Comparison of ENCODE assay signal across 1 cellular context in genomic region chr20:49482621-49483017, GRCh38.
TF ChIP-seq lines count a peak whose summit lies in the region.

Gene KCNB1, minus strand, starts transcription at chr20:49482668. Its CDS starts 188 bp downstream, at chr20:49482480.

TF ChIP-seq in HepG2, 621 proteins besides CTCF, POLR2A, EP300 and RAD21 (continued from another document and continues in another):
- peak; percentile 90; the same call in 1 of the 2 replicates for TF ChIP-seq LRRFIP1 (CRISPR knock-in tag; conservative IDR thresholded peaks at IDR 0.05)
- TF ChIP-seq BHLHE40 (IDR thresholded peaks at IDR 0.05; ENCODE audit: low read length): no peak
- TF ChIP-seq, protein P1, sequence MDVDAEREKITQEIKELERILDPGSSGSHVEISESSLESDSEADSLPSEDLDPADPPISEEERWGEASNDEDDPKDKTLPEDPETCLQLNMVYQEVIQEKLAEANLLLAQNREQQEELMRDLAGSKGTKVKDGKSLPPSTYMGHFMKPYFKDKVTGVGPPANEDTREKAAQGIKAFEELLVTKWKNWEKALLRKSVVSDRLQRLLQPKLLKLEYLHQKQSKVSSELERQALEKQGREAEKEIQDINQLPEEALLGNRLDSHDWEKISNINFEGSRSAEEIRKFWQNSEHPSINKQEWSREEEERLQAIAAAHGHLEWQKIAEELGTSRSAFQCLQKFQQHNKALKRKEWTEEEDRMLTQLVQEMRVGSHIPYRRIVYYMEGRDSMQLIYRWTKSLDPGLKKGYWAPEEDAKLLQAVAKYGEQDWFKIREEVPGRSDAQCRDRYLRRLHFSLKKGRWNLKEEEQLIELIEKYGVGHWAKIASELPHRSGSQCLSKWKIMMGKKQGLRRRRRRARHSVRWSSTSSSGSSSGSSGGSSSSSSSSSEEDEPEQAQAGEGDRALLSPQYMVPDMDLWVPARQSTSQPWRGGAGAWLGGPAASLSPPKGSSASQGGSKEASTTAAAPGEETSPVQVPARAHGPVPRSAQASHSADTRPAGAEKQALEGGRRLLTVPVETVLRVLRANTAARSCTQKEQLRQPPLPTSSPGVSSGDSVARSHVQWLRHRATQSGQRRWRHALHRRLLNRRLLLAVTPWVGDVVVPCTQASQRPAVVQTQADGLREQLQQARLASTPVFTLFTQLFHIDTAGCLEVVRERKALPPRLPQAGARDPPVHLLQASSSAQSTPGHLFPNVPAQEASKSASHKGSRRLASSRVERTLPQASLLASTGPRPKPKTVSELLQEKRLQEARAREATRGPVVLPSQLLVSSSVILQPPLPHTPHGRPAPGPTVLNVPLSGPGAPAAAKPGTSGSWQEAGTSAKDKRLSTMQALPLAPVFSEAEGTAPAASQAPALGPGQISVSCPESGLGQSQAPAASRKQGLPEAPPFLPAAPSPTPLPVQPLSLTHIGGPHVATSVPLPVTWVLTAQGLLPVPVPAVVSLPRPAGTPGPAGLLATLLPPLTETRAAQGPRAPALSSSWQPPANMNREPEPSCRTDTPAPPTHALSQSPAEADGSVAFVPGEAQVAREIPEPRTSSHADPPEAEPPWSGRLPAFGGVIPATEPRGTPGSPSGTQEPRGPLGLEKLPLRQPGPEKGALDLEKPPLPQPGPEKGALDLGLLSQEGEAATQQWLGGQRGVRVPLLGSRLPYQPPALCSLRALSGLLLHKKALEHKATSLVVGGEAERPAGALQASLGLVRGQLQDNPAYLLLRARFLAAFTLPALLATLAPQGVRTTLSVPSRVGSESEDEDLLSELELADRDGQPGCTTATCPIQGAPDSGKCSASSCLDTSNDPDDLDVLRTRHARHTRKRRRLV (CRISPR knock-in tag; IDR thresholded peaks at IDR 0.05): peak; percentile 76; the same call in 1 of the 2 replicates
- TF ChIP-seq E2F1 (CRISPR knock-in tag; IDR thresholded peaks at IDR 0.05): peak; percentile 71
- peak; percentile 81; the same call in 1 of the 2 replicates for TF ChIP-seq ZNF441 (CRISPR knock-in tag; IDR thresholded peaks at IDR 0.05; ENCODE audit: borderline replicate concordance)
- 0 out of 2 replicates have a peak, but pooled peaks have one; percentile 41 for TF ChIP-seq ZNF709 (CRISPR knock-in tag; IDR thresholded peaks at IDR 0.05)
- peak; percentile 80; the same call in 1 of the 2 replicates for TF ChIP-seq NRL (CRISPR knock-in tag; IDR thresholded peaks at IDR 0.05; ENCODE audit: borderline replicate concordance)
- no peak for TF ChIP-seq JUN (CRISPR knock-in tag; IDR thresholded peaks at IDR 0.05)
- TF ChIP-seq, protein P2, sequence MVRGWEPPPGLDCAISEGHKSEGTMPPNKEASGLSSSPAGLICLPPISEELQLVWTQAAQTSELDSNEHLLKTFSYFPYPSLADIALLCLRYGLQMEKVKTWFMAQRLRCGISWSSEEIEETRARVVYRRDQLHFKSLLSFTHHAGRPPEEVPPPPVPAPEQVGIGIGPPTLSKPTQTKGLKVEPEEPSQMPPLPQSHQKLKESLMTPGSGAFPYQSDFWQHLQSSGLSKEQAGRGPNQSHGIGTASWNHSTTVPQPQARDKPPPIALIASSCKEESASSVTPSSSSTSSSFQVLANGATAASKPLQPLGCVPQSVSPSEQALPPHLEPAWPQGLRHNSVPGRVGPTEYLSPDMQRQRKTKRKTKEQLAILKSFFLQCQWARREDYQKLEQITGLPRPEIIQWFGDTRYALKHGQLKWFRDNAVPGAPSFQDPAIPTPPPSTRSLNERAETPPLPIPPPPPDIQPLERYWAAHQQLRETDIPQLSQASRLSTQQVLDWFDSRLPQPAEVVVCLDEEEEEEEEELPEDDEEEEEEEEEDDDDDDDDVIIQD (CRISPR knock-in tag; IDR thresholded peaks at IDR 0.05; ENCODE audit: low read depth): peak; percentile 30; the same call in 1 of the 2 replicates
- TF ChIP-seq ZNF780A (CRISPR knock-in tag; IDR thresholded peaks at IDR 0.05): peak; percentile 88
- TF ChIP-seq TCF7 (IDR thresholded peaks at IDR 0.05; ENCODE audit: low read depth): no peak
- TF ChIP-seq, protein P3, sequence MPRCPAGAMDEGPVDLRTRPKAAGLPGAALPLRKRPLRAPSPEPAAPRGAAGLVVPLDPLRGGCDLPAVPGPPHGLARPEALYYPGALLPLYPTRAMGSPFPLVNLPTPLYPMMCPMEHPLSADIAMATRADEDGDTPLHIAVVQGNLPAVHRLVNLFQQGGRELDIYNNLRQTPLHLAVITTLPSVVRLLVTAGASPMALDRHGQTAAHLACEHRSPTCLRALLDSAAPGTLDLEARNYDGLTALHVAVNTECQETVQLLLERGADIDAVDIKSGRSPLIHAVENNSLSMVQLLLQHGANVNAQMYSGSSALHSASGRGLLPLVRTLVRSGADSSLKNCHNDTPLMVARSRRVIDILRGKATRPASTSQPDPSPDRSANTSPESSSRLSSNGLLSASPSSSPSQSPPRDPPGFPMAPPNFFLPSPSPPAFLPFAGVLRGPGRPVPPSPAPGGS (CRISPR knock-in tag; IDR thresholded peaks at IDR 0.05): peak; percentile 88; the same call in 1 of the 2 replicates
- TF ChIP-seq FOXK2 (IDR thresholded peaks at IDR 0.05): no peak
- TF ChIP-seq ZNF430 (CRISPR knock-in tag; IDR thresholded peaks at IDR 0.05): peak; percentile 91; the same call in 1 of the 2 replicates
- peak; percentile 83; the same call in 1 of the 2 replicates for TF ChIP-seq ARID2 (CRISPR knock-in tag; IDR thresholded peaks at IDR 0.05; ENCODE audit: borderline replicate concordance)
- TF ChIP-seq ZNF569 (CRISPR knock-in tag; IDR thresholded peaks at IDR 0.05; ENCODE audit: borderline replicate concordance): no peak
- no peak for TF ChIP-seq ZBTB42 (CRISPR knock-in tag; IDR thresholded peaks at IDR 0.05)
- peak; percentile 78; the same call in 1 of the 2 replicates for TF ChIP-seq HOXA9 (CRISPR knock-in tag; IDR thresholded peaks at IDR 0.05; ENCODE audit: borderline replicate concordance)
- TF ChIP-seq ZFP36 (IDR thresholded peaks at IDR 0.05; ENCODE audit: borderline replicate concordance, low read depth, low read length, partially characterized antibody): no peak
- TF ChIP-seq ZNF101 (CRISPR knock-in tag; IDR thresholded peaks at IDR 0.05; ENCODE audit: borderline replicate concordance, low read depth): no peak
- peak; percentile 42 for TF ChIP-seq ARID5B (CRISPR knock-in tag; IDR thresholded peaks at IDR 0.05)
- no peak for TF ChIP-seq IKZF4 (CRISPR knock-in tag; IDR thresholded peaks at IDR 0.05; ENCODE audit: borderline replicate concordance, low read depth, not compliant biosample characterization)
- peak; percentile 65; the same call in 1 of the 2 replicates for TF ChIP-seq KAT8 (CRISPR knock-in tag; IDR thresholded peaks at IDR 0.05)
- 0 out of 2 replicates have a peak, but pooled peaks have one; percentile 69 for TF ChIP-seq PLSCR1 (CRISPR knock-in tag; IDR thresholded peaks at IDR 0.05; ENCODE audit: borderline replicate concordance)
- TF ChIP-seq NFATC3 (CRISPR knock-in tag; IDR thresholded peaks at IDR 0.05): 0 out of 2 replicates have a peak, but pooled peaks have one; percentile 40
- peak; percentile 79 to 98 for TF ChIP-seq REST (IDR thresholded peaks at IDR 0.05; ENCODE audit: borderline replicate concordance in 1 of 2, low read depth in 1 of 2, low read length in 2 of 2)
- 0 out of 2 replicates have a peak, but pooled peaks have one; percentile 67 for TF ChIP-seq ZNF431 (CRISPR knock-in tag; IDR thresholded peaks at IDR 0.05; ENCODE audit: borderline replicate concordance, low read depth)
- TF ChIP-seq MTF2 (CRISPR knock-in tag; IDR thresholded peaks at IDR 0.05; ENCODE audit: borderline replicate concordance): 0 out of 2 replicates have a peak, but pooled peaks have one; percentile 77
- TF ChIP-seq CENPT (CRISPR knock-in tag; IDR thresholded peaks at IDR 0.05; ENCODE audit: low read depth): peak; percentile 62; the same call in 1 of the 2 replicates
- TF ChIP-seq MTA3 (CRISPR knock-in tag; IDR thresholded peaks at IDR 0.05): no peak
- peak; percentile 86; the same call in 1 of the 2 replicates for TF ChIP-seq SRY (CRISPR knock-in tag; IDR thresholded peaks at IDR 0.05)
- peak; percentile 68; the same call in 1 of the 2 replicates for TF ChIP-seq ZNF230 (CRISPR knock-in tag; IDR thresholded peaks at IDR 0.05)
- TF ChIP-seq ZNF841 (CRISPR knock-in tag; IDR thresholded peaks at IDR 0.05; ENCODE audit: borderline replicate concordance): peak; percentile 76
- TF ChIP-seq CAMTA2 (CRISPR knock-in tag; IDR thresholded peaks at IDR 0.05; ENCODE audit: borderline replicate concordance): no peak
- TF ChIP-seq KDM3A (CRISPR knock-in tag; IDR thresholded peaks at IDR 0.05; ENCODE audit: low read depth): peak; percentile 77
- TF ChIP-seq ZNF7 (CRISPR knock-in tag; IDR thresholded peaks at IDR 0.05): peak; percentile 35
- TF ChIP-seq JUND (CRISPR knock-in tag; IDR thresholded peaks at IDR 0.05): no peak
- TF ChIP-seq ZSCAN20 (CRISPR knock-in tag; IDR thresholded peaks at IDR 0.05; ENCODE audit: borderline replicate concordance): peak; percentile 93
